Comparison of ENCODE assay signal across 8 cellular contexts in genomic region chr10:90862908-90863514, GRCh38. TPM values are rescaled to one million over a fixed set of nuclear protein-coding genes. Genes with fewer than 3 reads are reported as not detected.
DNase-seq lines count a peak whose midpoint lies in the region; FAIRE-seq and TF ChIP-seq lines count a peak whose summit lies in the region.

No MANE protein-coding gene starts in this region.

- FAIRE-seq in TTC549 (lab: Jason Lieb, UNC), result peak; percentile 85

- in situ Hi-C loops in ACHN (cut with HindIII; ENCODE audit: low pct_ligation_motif_present, low pct_unique_long_range_greater_than_20kb, low sequenced_read_pairs) (no loop called here), GM13977 (cut with MboI; ENCODE audit: low pct_unique_long_range_greater_than_20kb, low sequenced_read_pairs, unreplicated experiment) (loop anchor here (25.0 kb wide), 2 partner anchors 126 to 1076 kb away; no protein-coding TSS in a partner anchor)

- DNase-seq in ACHN (peak; percentile 41), GM13977 (ENCODE audit: low spot score) (peak; percentile 32), iris pigment epithelial cell (ENCODE audit: low read depth) (peak; percentile 56), occipital lobe (lab: John Stamatoyannopoulos, UW) (no peak), NCI-H526 treated with DMSO at 0.1 percent for 48 hours (lab: John Stamatoyannopoulos, UW) (no peak)
- DNase-seq in effector CD8-positive, alpha-beta T cell (lab: John Stamatoyannopoulos, UW), result no peak
- DNase-seq in activated CD4-positive, alpha-beta T cell treated with anti-CD3 and anti-CD28 coated beads, Interleukin-2, amount 50 U/mL, for 1 hour, result no peak

- peak; percentile 59 for TF ChIP-seq CTCF in GM13977 (IDR thresholded peaks at IDR 0.05; ENCODE audit: extremely low read depth, insufficient read depth, missing control alignments)

RNA-seq across cellular contexts. Expression of gene HTR7, which starts 5.2 kb away (rescaled TPM):
- total RNA-seq in occipital lobe, result 8.0 TPM

RNA-seq across cellular contexts. Expression of gene RPP30, which starts 8.8 kb away (rescaled TPM):
- 85.6 TPM for total RNA-seq in occipital lobe

RNA-seq across cellular contexts. Expression of gene ANKRD1, which starts 57.9 kb away (rescaled TPM):
- total RNA-seq in occipital lobe, result not detected

Comparison
In these comparisons a context has a peak if more than half of its experiments do, and no peak if none do; other contexts are left out.
1. DNase-seq: peak in ACHN (single experiment), GM13977 (single experiment) and iris pigment epithelial cell (single experiment); none in occipital lobe (single experiment), NCI-H526 treated with DMSO at 0.1 percent for 48 hours (single experiment), effector CD8-positive, alpha-beta T cell (single experiment) and activated CD4-positive, alpha-beta T cell treated with anti-CD3 and anti-CD28 coated beads, Interleukin-2, amount 50 U/mL, for 1 hour (single experiment).